8 cellular contexts compared by ENCODE assay signal in genomic region chr3:161273589-161274218, GRCh38. TPM values are rescaled to one million over a fixed set of nuclear protein-coding genes. Genes with fewer than 3 reads are reported as not detected.
DNase-seq lines count a peak whose midpoint lies in the region; ATAC-seq, FAIRE-seq and TF ChIP-seq lines count a peak whose summit lies in the region.

No MANE protein-coding gene starts in this region.

- peak; percentile 94 for TF ChIP-seq CTCF in CD8-positive, alpha-beta T cell (IDR thresholded peaks at IDR 0.05)
- TF ChIP-seq CTCF in PC-9 (conservative IDR thresholded peaks at IDR 0.05), result peak; percentile 94
- peak; percentile 59 for TF ChIP-seq CTCF in nephron progenitor cell (IDR thresholded peaks at IDR 0.05)

- no peak overlapping the region for H3K4me2 ChIP-seq in PC-9

- H3K79me2 ChIP-seq in PC-9 (ENCODE audit: low read depth), result no peaks in the 10 kb centered on the region

- no peaks in the 10 kb centered on the region for H3K27me3 Mint-ChIP-seq in CD8-positive, alpha-beta T cell (ENCODE audit: low read depth)
- H3K27me3 Mint-ChIP-seq in nephron progenitor cell (ENCODE audit: low read depth, poor library complexity), result peaks cover 3% of the 10 kb centered on the region

- H3K27me3 ChIP-seq in CD8-positive, alpha-beta T cell (ENCODE audit: insufficient read depth, low read length), result no peaks in the 10 kb centered on the region
- no peaks in the 10 kb centered on the region for H3K27me3 ChIP-seq in PC-9 (ENCODE audit: insufficient read depth, low read depth)

- no peak overlapping the region for H3K27ac ChIP-seq in CD8-positive, alpha-beta T cell (ENCODE audit: low read depth, low read length)
- H3K27ac ChIP-seq in PC-9, result no peak overlapping the region

- no peaks in the 10 kb centered on the region for H3K9me3 ChIP-seq in CD8-positive, alpha-beta T cell (ENCODE audit: low read length)
- peaks cover 5% of the 10 kb centered on the region; the same call in 1 of the 2 replicates for H3K9me3 ChIP-seq in PC-9 (ENCODE audit: insufficient read depth, low read depth)

- no peaks in the 10 kb centered on the region for H3K4me1 ChIP-seq in CD8-positive, alpha-beta T cell (ENCODE audit: insufficient read depth, low read length)
- 0 out of 2 replicates have a peak, but pooled peaks cover 2% of the 10 kb centered on the region for H3K4me1 ChIP-seq in PC-9 (replicated peaks; ENCODE audit: insufficient read depth)

- no peaks in the 10 kb centered on the region for H3K36me3 ChIP-seq in CD8-positive, alpha-beta T cell (ENCODE audit: insufficient read depth, low read length)
- H3K36me3 ChIP-seq in PC-9 (ENCODE audit: low read depth), result no peaks in the 10 kb centered on the region

- no peaks in the 10 kb centered on the region for H4K20me1 ChIP-seq in PC-9 (ENCODE audit: insufficient read depth)

- H3K4me3 Mint-ChIP-seq in CD8-positive, alpha-beta T cell, result no peak overlapping the region
- no peak overlapping the region for H3K4me3 Mint-ChIP-seq in nephron progenitor cell

- DNase-seq in CD8-positive, alpha-beta T cell, result peak in 3 of 7 experiments; percentile 2 to 52 (median 31)
- DNase-seq in GM19239 (ENCODE audit: insufficient read length, low spot score), result no peak
- peak in 1 of 2 experiments; percentile 43 for DNase-seq in PC-9
- peak; percentile 51 for DNase-seq in dedifferentiated amniotic fluid mesenchymal stem cell (ENCODE audit: extremely low spot score)
- DNase-seq in nephron progenitor cell, result peak; percentile 20
- no peak for DNase-seq in activated CD4-positive, CD25-positive, alpha-beta regulatory T cell (lab: John Stamatoyannopoulos, UW)

- BruUV-seq in PC-9 (replicated peaks; lab: Mats Ljungman, UMichigan), result no TSS peak

- POLR2A ChIA-PET in CD8-positive, alpha-beta T cell (lab: Charles Lee), result no interaction called here
- POLR2A ChIA-PET in PC-9 (lab: Charles Lee; ENCODE audit: unreplicated experiment), result no interaction called here

- H2AFZ ChIP-seq in PC-9, result no peak overlapping the region

- peaks cover 16% of the 10 kb centered on the region for H3K36me3 Mint-ChIP-seq in CD8-positive, alpha-beta T cell
- peaks cover 48% of the 10 kb centered on the region for H3K36me3 Mint-ChIP-seq in nephron progenitor cell (ENCODE audit: low read depth)

- FAIRE-seq in GM19239 (lab: Jason Lieb, UNC), result peak; percentile 57

- CTCF ChIA-PET in CD8-positive, alpha-beta T cell (lab: Charles Lee), result interaction anchor here (1.0 to 4.8 kb wide), 11 partner anchors 12 to 149 kb away, joined by 3 to 82 read pairs (median 7); no protein-coding TSS in a partner anchor
- CTCF ChIA-PET in PC-9 (lab: Charles Lee), result interaction anchor here (0.9 to 1.0 kb wide), 2 partner anchors 43 to 150 kb away, joined by 3 read pairs; no protein-coding TSS in a partner anchor

- no peaks in the 10 kb centered on the region for H3K9me2 ChIP-seq in PC-9 (ENCODE audit: insufficient read depth)

- H3K4me1 Mint-ChIP-seq in CD8-positive, alpha-beta T cell (ENCODE audit: low read depth), result peaks cover 2% of the 10 kb centered on the region
- no peaks in the 10 kb centered on the region for H3K4me1 Mint-ChIP-seq in nephron progenitor cell

- ATAC-seq in CD8-positive, alpha-beta T cell, result no peak
- no peak for ATAC-seq in GM21515 (IDR thresholded peaks at IDR 0.05; ENCODE audit: unreplicated experiment)
- no peak for ATAC-seq in GM18861 (IDR thresholded peaks at IDR 0.05; ENCODE audit: unreplicated experiment)

- H3K27ac Mint-ChIP-seq in CD8-positive, alpha-beta T cell, result no peak overlapping the region
- no peak overlapping the region for H3K27ac Mint-ChIP-seq in nephron progenitor cell

- H3F3A ChIP-seq in PC-9 (ENCODE audit: insufficient read depth, low read depth), result no peaks in the 10 kb centered on the region; the same call in 1 of the 2 replicates

- no peak overlapping the region for H3K4me3 ChIP-seq in CD8-positive, alpha-beta T cell (ENCODE audit: low read depth, low read length)
- H3K4me3 ChIP-seq in PC-9, result no peak overlapping the region

- peaks cover 8% of the 10 kb centered on the region for H3K9me3 Mint-ChIP-seq in CD8-positive, alpha-beta T cell
- peaks cover 22% of the 10 kb centered on the region for H3K9me3 Mint-ChIP-seq in nephron progenitor cell

- intact Hi-C loops in CD8-positive, alpha-beta T cell (cut with DNase I, micrococcal nuclease), result loop anchor here (1.0 to 10.0 kb wide), 9 partner anchors 31 to 569 kb away; no protein-coding TSS in a partner anchor
- intact Hi-C loops in PC-9 (cut with micrococcal nuclease; ENCODE audit: unreplicated experiment), result loop anchor here (1.0 to 5.0 kb wide), 8 partner anchors 43 to 566 kb away; no protein-coding TSS in a partner anchor

RNA-seq across cellular contexts. Expression of gene NMD3, which starts 52.6 kb away (rescaled TPM):
- 10 to 100 TPM; 53.2 to 54.6 TPM for total RNA-seq in CD8-positive, alpha-beta T cell
- total RNA-seq in PC-9 (2021), result 56.5 and 64.2 TPM in 2 replicates

Comparison
In these comparisons a context has a peak if more than half of its experiments do, and no peak if none do; other contexts are left out.
1. DNase-seq: peak in dedifferentiated amniotic fluid mesenchymal stem cell (single experiment) and nephron progenitor cell (single experiment); none in GM19239 (single experiment) and activated CD4-positive, CD25-positive, alpha-beta regulatory T cell (0 of 4).
2. Peak in every context shown above with its lines, with median percentiles within 50 percentile points of each other: CTCF ChIP-seq.